In the genomic region with DNA sequence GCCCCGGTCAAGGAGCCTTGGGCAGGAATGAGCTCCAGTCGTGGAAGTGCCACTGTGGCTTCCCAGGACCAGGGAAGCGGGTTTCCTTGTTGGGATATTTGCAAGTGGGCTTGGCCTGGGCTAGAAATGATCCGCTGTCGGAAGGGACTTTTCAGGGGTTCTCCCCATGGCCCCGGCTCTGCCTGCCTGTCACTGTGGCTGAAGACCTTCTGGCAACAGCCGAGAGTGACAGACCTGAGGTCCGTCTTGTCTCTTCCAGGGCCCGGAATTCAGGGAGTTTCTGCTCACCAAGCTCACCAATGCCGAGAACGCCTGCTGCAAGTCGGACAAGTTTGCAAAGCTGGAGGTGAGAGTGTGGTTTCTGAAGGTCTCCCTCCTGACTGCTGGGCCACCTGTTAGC, we compare ENCODE assay signal across 2 cellular contexts.
TF ChIP-seq lines count a peak whose summit lies in the region.

No MANE protein-coding gene starts in this region.

TF ChIP-seq in SK-N-SH, 30 proteins besides CTCF, POLR2A, EP300 and RAD21 (continued from another document):
- TF ChIP-seq, protein P1, sequence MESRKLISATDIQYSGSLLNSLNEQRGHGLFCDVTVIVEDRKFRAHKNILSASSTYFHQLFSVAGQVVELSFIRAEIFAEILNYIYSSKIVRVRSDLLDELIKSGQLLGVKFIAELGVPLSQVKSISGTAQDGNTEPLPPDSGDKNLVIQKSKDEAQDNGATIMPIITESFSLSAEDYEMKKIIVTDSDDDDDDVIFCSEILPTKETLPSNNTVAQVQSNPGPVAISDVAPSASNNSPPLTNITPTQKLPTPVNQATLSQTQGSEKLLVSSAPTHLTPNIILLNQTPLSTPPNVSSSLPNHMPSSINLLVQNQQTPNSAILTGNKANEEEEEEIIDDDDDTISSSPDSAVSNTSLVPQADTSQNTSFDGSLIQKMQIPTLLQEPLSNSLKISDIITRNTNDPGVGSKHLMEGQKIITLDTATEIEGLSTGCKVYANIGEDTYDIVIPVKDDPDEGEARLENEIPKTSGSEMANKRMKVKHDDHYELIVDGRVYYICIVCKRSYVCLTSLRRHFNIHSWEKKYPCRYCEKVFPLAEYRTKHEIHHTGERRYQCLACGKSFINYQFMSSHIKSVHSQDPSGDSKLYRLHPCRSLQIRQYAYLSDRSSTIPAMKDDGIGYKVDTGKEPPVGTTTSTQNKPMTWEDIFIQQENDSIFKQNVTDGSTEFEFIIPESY (IDR thresholded peaks at IDR 0.05; ENCODE audit: borderline replicate concordance, low read depth): no peak
- TF ChIP-seq GATA2 (CRISPR knock-in tag; IDR thresholded peaks at IDR 0.05) (no peak), CHD2 (IDR thresholded peaks at IDR 0.05; ENCODE audit: low read length, partially characterized antibody) (no peak), RCOR1 (IDR thresholded peaks at IDR 0.05; ENCODE audit: low read length) (no peak), GABPA (IDR thresholded peaks at IDR 0.05; ENCODE audit: low read depth) (no peak), ELF1 (IDR thresholded peaks at IDR 0.05) (no peak), TEAD4 (IDR thresholded peaks at IDR 0.05; ENCODE audit: borderline replicate concordance, insufficient read depth) (no peak)
- TF ChIP-seq, protein P2, sequence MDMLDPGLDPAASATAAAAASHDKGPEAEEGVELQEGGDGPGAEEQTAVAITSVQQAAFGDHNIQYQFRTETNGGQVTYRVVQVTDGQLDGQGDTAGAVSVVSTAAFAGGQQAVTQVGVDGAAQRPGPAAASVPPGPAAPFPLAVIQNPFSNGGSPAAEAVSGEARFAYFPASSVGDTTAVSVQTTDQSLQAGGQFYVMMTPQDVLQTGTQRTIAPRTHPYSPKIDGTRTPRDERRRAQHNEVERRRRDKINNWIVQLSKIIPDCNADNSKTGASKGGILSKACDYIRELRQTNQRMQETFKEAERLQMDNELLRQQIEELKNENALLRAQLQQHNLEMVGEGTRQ (IDR thresholded peaks at IDR 0.05; ENCODE audit: borderline replicate concordance, low read depth, low read length): no peak

TF ChIP-seq in H1, 55 proteins besides CTCF, POLR2A, EP300 and RAD21 (continued from another document):
- TF ChIP-seq, protein P3, sequence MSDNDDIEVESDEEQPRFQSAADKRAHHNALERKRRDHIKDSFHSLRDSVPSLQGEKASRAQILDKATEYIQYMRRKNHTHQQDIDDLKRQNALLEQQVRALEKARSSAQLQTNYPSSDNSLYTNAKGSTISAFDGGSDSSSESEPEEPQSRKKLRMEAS (IDR thresholded peaks at IDR 0.05): no peak
- no peak for TF ChIP-seq SIRT6 (IDR thresholded peaks at IDR 0.05; ENCODE audit: low read length)
- TF ChIP-seq, protein P4, sequence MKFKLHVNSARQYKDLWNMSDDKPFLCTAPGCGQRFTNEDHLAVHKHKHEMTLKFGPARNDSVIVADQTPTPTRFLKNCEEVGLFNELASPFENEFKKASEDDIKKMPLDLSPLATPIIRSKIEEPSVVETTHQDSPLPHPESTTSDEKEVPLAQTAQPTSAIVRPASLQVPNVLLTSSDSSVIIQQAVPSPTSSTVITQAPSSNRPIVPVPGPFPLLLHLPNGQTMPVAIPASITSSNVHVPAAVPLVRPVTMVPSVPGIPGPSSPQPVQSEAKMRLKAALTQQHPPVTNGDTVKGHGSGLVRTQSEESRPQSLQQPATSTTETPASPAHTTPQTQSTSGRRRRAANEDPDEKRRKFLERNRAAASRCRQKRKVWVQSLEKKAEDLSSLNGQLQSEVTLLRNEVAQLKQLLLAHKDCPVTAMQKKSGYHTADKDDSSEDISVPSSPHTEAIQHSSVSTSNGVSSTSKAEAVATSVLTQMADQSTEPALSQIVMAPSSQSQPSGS (IDR thresholded peaks at IDR 0.05; ENCODE audit: low read length): no peak
- no peak for TF ChIP-seq JUND (IDR thresholded peaks at IDR 0.05; ENCODE audit: low read length)
